Comparison of ENCODE assay signal across 9 cellular contexts in the genomic region with DNA sequence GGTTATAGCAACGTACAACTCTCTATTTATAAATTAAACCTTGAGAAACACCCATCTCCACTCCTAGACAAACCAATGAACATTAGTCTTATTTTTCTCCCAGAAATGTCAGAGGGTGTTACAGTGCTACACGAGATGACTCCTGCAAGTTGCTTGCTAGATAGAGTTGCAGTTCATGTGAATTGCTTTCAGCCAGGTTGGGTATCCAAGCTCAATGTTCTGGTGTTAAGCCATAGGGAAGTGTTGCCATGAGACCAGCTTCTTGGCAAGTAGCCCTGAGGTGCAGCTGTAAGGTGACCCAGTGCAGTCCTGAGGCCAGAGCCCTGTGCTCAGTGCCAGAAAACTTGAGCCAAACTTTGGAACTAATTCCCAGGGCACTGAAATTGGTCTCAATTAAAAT. TPM values are rescaled to one million over a fixed set of nuclear protein-coding genes. Genes with fewer than 3 reads are reported as not detected.
DNase-seq lines count a peak whose midpoint lies in the region; ATAC-seq lines count a peak whose summit lies in the region.
"Had no signal": no experiment of that assay in that cellular context is flagged by ENCODE, and none has a peak within 500 bp of the region (broad histone marks: within the 10 kb centered on the region; RNA-seq: fewer than 3 reads in every experiment).

No MANE protein-coding gene starts in this region.

- DNase-seq in Ammon's horn (ENCODE audit: low spot score): peak; percentile 79
- peak; percentile 89 for DNase-seq in M059J (ENCODE audit: low read depth)
- peak; percentile 24 for DNase-seq in UCSD-AML1 (lab: John Stamatoyannopoulos, UW; ENCODE audit: unreplicated experiment)
- peak; percentile 82 for DNase-seq in left colon
- DNase-seq in GOT3 (lab: John Stamatoyannopoulos, UW): no peak
- DNase-seq: CD4-positive, CD25-positive, alpha-beta regulatory T cell had no signal

- ATAC-seq in left colon (peak; percentile 78), GM21576 (IDR thresholded peaks at IDR 0.05; ENCODE audit: unreplicated experiment) (no peak), GM18520 (IDR thresholded peaks at IDR 0.05; ENCODE audit: unreplicated experiment) (no peak), GM19467 (IDR thresholded peaks at IDR 0.05; ENCODE audit: unreplicated experiment) (no peak)

- intact Hi-C loops in left colon (cut with DNase I, micrococcal nuclease): no loop called here

RNA-seq across cellular contexts. Expression of gene REV3L, which starts 51.3 kb away (rescaled TPM):
- total RNA-seq in M059J (2014; rRNA removed; shearing (Covaris generic)): 18.2 and 23.1 TPM in 2 replicates
- 10 to 100 TPM; 13.9 to 21.4 TPM for total RNA-seq in left colon
